ENCODE assay signal across 13 cellular contexts in the genomic region with DNA sequence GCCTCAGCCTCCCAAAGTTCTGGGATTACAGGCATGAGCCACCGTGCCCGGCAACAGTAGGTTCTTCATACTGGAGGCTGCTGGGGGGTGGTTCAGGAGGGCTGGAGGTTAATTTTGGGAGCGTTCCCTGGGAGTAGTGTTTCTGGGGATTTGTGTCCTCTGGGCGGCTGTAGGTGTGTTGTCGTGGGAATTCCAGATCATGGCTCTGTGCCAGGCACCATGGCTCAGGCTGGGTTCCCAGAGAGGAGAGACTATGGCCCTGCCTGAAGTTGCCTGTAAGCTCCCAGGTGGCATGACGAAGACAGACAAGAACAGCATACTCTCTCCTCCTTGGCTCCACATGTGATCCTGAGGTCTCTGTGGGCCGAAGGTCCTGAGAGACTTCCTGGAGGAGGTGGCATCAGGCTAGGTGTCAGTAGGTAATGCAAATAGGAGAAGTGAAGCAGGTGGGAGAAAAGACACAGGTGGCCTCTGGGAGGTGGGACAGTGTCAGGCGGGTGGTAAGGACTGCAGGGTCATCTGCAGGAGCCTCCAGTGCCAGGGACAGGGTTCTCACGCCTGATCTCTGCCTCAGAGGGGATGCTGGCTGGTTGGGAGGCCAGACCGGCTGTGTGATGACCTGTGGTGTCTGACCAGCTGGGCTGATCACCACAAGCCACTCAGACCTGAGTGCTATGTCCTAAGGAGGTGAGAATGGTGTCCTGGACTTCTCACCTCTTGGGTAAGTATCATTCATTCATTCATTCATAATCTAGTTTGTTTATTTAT. TPM values are rescaled to one million over a fixed set of nuclear protein-coding genes. Genes with fewer than 3 reads are reported as not detected.
DNase-seq lines count a peak whose midpoint lies in the region; ATAC-seq and TF ChIP-seq lines count a peak whose summit lies in the region.
"Had no signal": no experiment of that assay in that cellular context is flagged by ENCODE, and none has a peak within 500 bp of the region (broad histone marks: within the 10 kb centered on the region; RNA-seq: fewer than 3 reads in every experiment).

No MANE protein-coding gene starts in this region.

- H3K14ac ChIP-seq in IMR-90 (replicated peaks; ENCODE audit: low read depth, low read length) = no peak overlapping the region

- in situ Hi-C loops in IMR-90 (cut with MboI; ENCODE audit: low sequenced_read_pairs) = no loop called here

- DNase-seq in D341Med (ENCODE audit: low spot score) (peak; percentile 39), IMR-90 (no peak), osteoblast (ENCODE audit: insufficient read length, low spot score, missing footprints) (peak; percentile 53), cerebellar nuclear complex (lab: John Stamatoyannopoulos, UW) (no peak), H4 (ENCODE audit: low spot score) (no peak)
- no peak for DNase-seq in stimulated activated naive CD8-positive, alpha-beta T cell treated with anti-CD3 and anti-CD28 coated beads, Interleukin-15, Interleukin-2, amounts not matched to agents 100 U/mL and 50 U/mL, for 24 hours
- DNase-seq: activated gamma-delta T cell, NCI-H1048, SHP77, sigmoid colon, T-helper 9 cell, testis had no signal

- no peak for TF ChIP-seq POLR2A in IMR-90 (IDR thresholded peaks at IDR 0.05; ENCODE audit: low read depth, low read length)

- H3K23ac ChIP-seq in IMR-90 (ENCODE audit: low read depth, low read length) = no peak overlapping the region

- no peak overlapping the region for H2AK5ac ChIP-seq in IMR-90 (ENCODE audit: low read depth, low read length)

- no peak overlapping the region for H3K56ac ChIP-seq in IMR-90 (ENCODE audit: extremely low read depth, insufficient read depth, low read length)

- H3K4me1 ChIP-seq in IMR-90 (ENCODE audit: control insufficient read depth, insufficient read depth, low read length) (peaks cover 18% of the 10 kb centered on the region), osteoblast (ENCODE audit: insufficient read depth, low read length) (peaks cover 15% of the 10 kb centered on the region)

- intact Hi-C loops in IMR-90 (cut with micrococcal nuclease) = no loop called here

- no peak overlapping the region for H4K8ac ChIP-seq in IMR-90 (ENCODE audit: low read depth in 2 of 2, low read length in 2 of 2)

- H2BK15ac ChIP-seq in IMR-90 (ENCODE audit: low read depth, low read length) = no peak overlapping the region; the same call in 2 of the 3 replicates

- H3K36me3 ChIP-seq in IMR-90 (ENCODE audit: control insufficient read depth, insufficient read depth, low read length) (peaks cover 1% of the 10 kb centered on the region; the same call in 1 of the 2 replicates), osteoblast (ENCODE audit: insufficient read depth, low read length) (no peaks in the 10 kb centered on the region)
- H3K36me3 ChIP-seq: sigmoid colon had no signal

- 100% methylated on average over 1 of the region's 10 CpGs; no CpG with 5 or more reads in 1 of the 2 experiments for WGBS in IMR-90 (ENCODE audit: extremely low coverage in 2 of 2, insufficient read length in 1 of 2), 2 experiments

- peak overlapping the region; percentile 65 for H2AK9ac ChIP-seq in IMR-90 (replicated peaks; ENCODE audit: low read depth, low read length, poor library complexity)

- no peak overlapping the region for H3K9ac ChIP-seq in IMR-90 (ENCODE audit: low read depth, low read length)

- TF ChIP-seq CTCF in IMR-90 (conservative IDR thresholded peaks at IDR 0.05; ENCODE audit: low read depth, low read length) = no peak
- no peak for TF ChIP-seq CTCF in osteoblast (IDR thresholded peaks at IDR 0.05; ENCODE audit: extremely low read depth, low read depth, low read length)

- H4K20me1 ChIP-seq in IMR-90 (ENCODE audit: insufficient read depth, low read length) (peaks cover 90% of the 10 kb centered on the region), osteoblast (ENCODE audit: insufficient read depth, low read length) (peaks cover 49% of the 10 kb centered on the region)

- BruUV-seq in IMR-90 (replicated peaks; lab: Mats Ljungman, UMichigan) = no TSS peak

- H2AFZ ChIP-seq in IMR-90 (replicated peaks; ENCODE audit: low read length, poor library complexity) = no peak overlapping the region
- no peak overlapping the region for H2AFZ ChIP-seq in osteoblast (ENCODE audit: low read length)

- no peak for ATAC-seq in IMR-90 (ENCODE audit: low read depth)
- no peak for ATAC-seq in stimulated activated naive CD8-positive, alpha-beta T cell treated with anti-CD3 and anti-CD28 coated beads, Interleukin-15, Interleukin-2, amounts not matched to agents 100 U/mL and 50 U/mL, for 24 hours

- no peak overlapping the region for H4K5ac ChIP-seq in IMR-90 (ENCODE audit: low read depth, low read length)

- no peak overlapping the region for H2BK20ac ChIP-seq in IMR-90 (ENCODE audit: low read depth, low read length)

- H2BK5ac ChIP-seq in IMR-90 (ENCODE audit: low read depth, low read length, poor library complexity, severe bottlenecking) = no peak overlapping the region

- CTCF ChIA-PET in IMR-90 (lab: Yijun Ruan, JAX) = no interaction called here

- H3K79me1 ChIP-seq in IMR-90 (ENCODE audit: low read depth in 1 of 2, low read length in 2 of 2) = peaks cover 30 to 89% of the 10 kb centered on the region in 2 experiments

- no peak overlapping the region for H3K18ac ChIP-seq in IMR-90 (ENCODE audit: low read depth, low read length)

- no peak overlapping the region for H2BK120ac ChIP-seq in IMR-90 (ENCODE audit: low read depth, low read length)

- H3K4me2 ChIP-seq in IMR-90 (ENCODE audit: low read depth, low read length) (no peak overlapping the region), osteoblast (ENCODE audit: insufficient read depth, low read length) (no peak overlapping the region)

- POLR2A ChIA-PET in IMR-90 (lab: Charles Lee; ENCODE audit: unreplicated experiment) = no interaction called here

- peaks cover 84% of the 10 kb centered on the region for H3K79me2 ChIP-seq in osteoblast (ENCODE audit: insufficient read depth, low read length)

- TF ChIP-seq RAD21 in IMR-90 (IDR thresholded peaks at IDR 0.05; ENCODE audit: low read length) = no peak

- H3K4me3 ChIP-seq in IMR-90 (ENCODE audit: insufficient read depth, low read depth, low read length) (no peak overlapping the region), osteoblast (ENCODE audit: insufficient read depth, low read length) (no peak overlapping the region)
- H3K4me3 ChIP-seq: testis had no signal

- dilution Hi-C loops in IMR-90 (cut with HindIII; ENCODE audit: low sequenced_read_pairs, unreplicated experiment) = no loop called here

- H3K4ac ChIP-seq in IMR-90 (ENCODE audit: low read depth, low read length) = peak overlapping the region; percentile 43; the same call in 1 of the 2 replicates

- H3K27me3 ChIP-seq in IMR-90 (ENCODE audit: control insufficient read depth, insufficient read depth, low read length) = no peaks in the 10 kb centered on the region
- H3K27me3 ChIP-seq in osteoblast (ENCODE audit: insufficient read depth, low read length) = no peaks in the 10 kb centered on the region
- H3K27me3 ChIP-seq: sigmoid colon, testis had no signal

- H3K9me1 ChIP-seq in IMR-90 (ENCODE audit: insufficient read depth, low read length) = peaks cover 27% of the 10 kb centered on the region

- H3K27ac ChIP-seq in IMR-90 (ENCODE audit: insufficient read depth, low read length) (no peak overlapping the region), cingulate gyrus (ENCODE audit: low read depth, low read length) (peak overlapping the region; percentile 79), osteoblast (ENCODE audit: low read depth, low read length) (no peak overlapping the region)
- H3K27ac ChIP-seq: testis had no signal

- H4K91ac ChIP-seq in IMR-90 (ENCODE audit: insufficient read depth, low read depth, low read length) = no peak overlapping the region

- H3K9me3 ChIP-seq in IMR-90 (ENCODE audit: control insufficient read depth, insufficient read depth, low read length) (no peaks in the 10 kb centered on the region), osteoblast (ENCODE audit: low read depth, low read length) (no peaks in the 10 kb centered on the region)
- H3K9me3 ChIP-seq: sigmoid colon, testis had no signal

TF ChIP-seq in IMR-90, 13 proteins besides CTCF, POLR2A, EP300 and RAD21 (continues in another document):
- TF ChIP-seq SMC3 (IDR thresholded peaks at IDR 0.05; ENCODE audit: low read depth, low read length) = no peak
- no peak for TF ChIP-seq FOS (IDR thresholded peaks at IDR 0.05; ENCODE audit: low read depth, low read length)
- TF ChIP-seq RFX5 (IDR thresholded peaks at IDR 0.05; ENCODE audit: low read depth, low read length) = no peak
- no peak for TF ChIP-seq MAFK (IDR thresholded peaks at IDR 0.05; ENCODE audit: low read depth, low read length)
- TF ChIP-seq, protein P1, sequence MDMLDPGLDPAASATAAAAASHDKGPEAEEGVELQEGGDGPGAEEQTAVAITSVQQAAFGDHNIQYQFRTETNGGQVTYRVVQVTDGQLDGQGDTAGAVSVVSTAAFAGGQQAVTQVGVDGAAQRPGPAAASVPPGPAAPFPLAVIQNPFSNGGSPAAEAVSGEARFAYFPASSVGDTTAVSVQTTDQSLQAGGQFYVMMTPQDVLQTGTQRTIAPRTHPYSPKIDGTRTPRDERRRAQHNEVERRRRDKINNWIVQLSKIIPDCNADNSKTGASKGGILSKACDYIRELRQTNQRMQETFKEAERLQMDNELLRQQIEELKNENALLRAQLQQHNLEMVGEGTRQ (IDR thresholded peaks at IDR 0.05; ENCODE audit: low read depth, low read length) = no peak
- no peak for TF ChIP-seq CHD1 (IDR thresholded peaks at IDR 0.05; ENCODE audit: low read depth, low read length)
- TF ChIP-seq MXI1 (IDR thresholded peaks at IDR 0.05; ENCODE audit: borderline replicate concordance, low read depth, low read length) = no peak
- TF ChIP-seq RCOR1 (IDR thresholded peaks at IDR 0.05; ENCODE audit: insufficient replicate concordance, low read length) = no peak
- TF ChIP-seq BHLHE40 (IDR thresholded peaks at IDR 0.05; ENCODE audit: low read depth, low read length) = no peak
- no peak for TF ChIP-seq MAZ (IDR thresholded peaks at IDR 0.05; ENCODE audit: borderline replicate concordance, low read depth, low read length)
- TF ChIP-seq NFE2L2 (IDR thresholded peaks at IDR 0.05; ENCODE audit: low read depth, low read length) = no peak

RNA-seq across cellular contexts. Expression of a gene that starts 18.7 kb away (rescaled TPM):
- total RNA-seq in IMR-90 (2012; rRNA removed) (18.1 and 20.3 TPM in 2 replicates), osteoblast (58.3 and 70.9 TPM in 2 replicates)
- 20.7 and 23.3 TPM in 2 replicates for polyA plus RNA-seq in IMR-90 (2012; rRNA removed)
- 14.7 and 18.2 TPM in 2 replicates for polyA plus RNA-seq in IMR-90 (2012; cell fraction: cytosol; rRNA removed)
- polyA plus RNA-seq in IMR-90 (2012; cell fraction: nucleus; rRNA removed; ENCODE audit: low replicate concordance) = 16.4 and 26.3 TPM in 2 replicates
- 10.6 and 18.0 TPM in 2 replicates for total RNA-seq in H4 (2014; rRNA removed; shearing (Covaris generic))

RNA-seq across cellular contexts. Expression of a gene that starts 53.7 kb away (rescaled TPM):
- total RNA-seq in IMR-90 (2012; rRNA removed) = 33.9 and 37.8 TPM in 2 replicates
- 23.2 and 25.2 TPM in 2 replicates for polyA plus RNA-seq in IMR-90 (2012; rRNA removed)
- polyA plus RNA-seq in IMR-90 (2012; cell fraction: cytosol; rRNA removed) = 11.9 and 31.1 TPM in 2 replicates
- polyA plus RNA-seq in IMR-90 (2012; cell fraction: nucleus; rRNA removed; ENCODE audit: low replicate concordance) = 4.2 and 7.5 TPM in 2 replicates
- total RNA-seq in osteoblast = 12.3 and 13.0 TPM in 2 replicates
- 80.6 and 97.3 TPM in 2 replicates for total RNA-seq in H4 (2014; rRNA removed; shearing (Covaris generic))

Comparison
In these comparisons a context has a peak if more than half of its experiments do, and no peak if none do; other contexts are left out.
1. DNase-seq: peak in D341Med (single experiment) and osteoblast (single experiment); none in IMR-90 (single experiment), cerebellar nuclear complex (0 of 2), H4 (single experiment) and stimulated activated naive CD8-positive, alpha-beta T cell treated with anti-CD3 and anti-CD28 coated beads, Interleukin-15, Interleukin-2, amounts not matched to agents 100 U/mL and 50 U/mL, for 24 hours (single experiment).